13 cellular contexts compared by ENCODE assay signal in the genomic region with DNA sequence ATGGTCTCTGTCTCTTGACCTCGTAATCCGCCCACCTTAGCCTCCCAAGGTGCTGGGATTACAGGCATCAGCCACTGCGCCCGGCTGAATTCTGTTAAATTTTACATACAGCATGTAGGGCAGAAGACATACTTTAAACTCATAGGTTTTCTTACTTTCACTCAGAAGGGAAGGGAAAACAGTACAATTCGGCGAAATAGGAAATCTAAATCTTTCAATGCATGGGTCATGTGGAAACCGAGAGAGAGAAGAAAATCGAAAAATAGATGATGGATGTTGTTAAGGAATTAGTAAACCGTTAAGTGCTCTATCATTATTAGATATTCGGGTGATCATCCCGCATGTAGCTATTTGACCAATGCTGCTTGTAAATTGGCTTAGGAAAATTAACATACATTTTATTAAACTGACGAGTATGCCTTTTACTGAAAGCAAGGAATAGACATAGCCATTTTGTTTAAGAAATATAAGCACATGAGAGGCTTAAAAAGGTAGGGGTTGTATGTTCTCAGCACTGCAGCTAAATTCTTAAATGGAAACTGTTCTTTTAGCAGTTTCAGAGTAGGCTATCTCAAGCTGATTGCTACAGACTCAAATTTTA.
DNase-seq lines count a peak whose midpoint lies in the region; ATAC-seq and TF ChIP-seq lines count a peak whose summit lies in the region.
"Had no signal": no experiment of that assay in that cellular context is flagged by ENCODE, and none has a peak within 500 bp of the region (broad histone marks: within the 10 kb centered on the region; RNA-seq: fewer than 3 reads in every experiment).

No MANE protein-coding gene starts in this region.

- H3K4me2 ChIP-seq in neuronal stem cell (ENCODE audit: insufficient read depth, low read length, poor library complexity, severe bottlenecking) = no peak overlapping the region

- H3K36me3 Mint-ChIP-seq in CD8-positive, alpha-beta memory T cell = no peaks in the 10 kb centered on the region
- H3K36me3 Mint-ChIP-seq: stimulated activated naive B cell treated with anti-CD40 and anti-IgM and Interleukin-4, amounts not matched to agents 10 μg/mL and 1 μg/mL and 100 μg/mL, for 72 hours had no signal

- H3K79me1 ChIP-seq in neuronal stem cell (ENCODE audit: low read depth, low read length) = no peaks in the 10 kb centered on the region

- H2AK5ac ChIP-seq in neuronal stem cell (ENCODE audit: low read depth, low read length) = no peak overlapping the region

- no peak overlapping the region for H2BK15ac ChIP-seq in neuronal stem cell (ENCODE audit: low read length)

- no peak overlapping the region for H3K23ac ChIP-seq in neuronal stem cell (ENCODE audit: low read depth, low read length, poor library complexity)

- no peak overlapping the region for H2BK120ac ChIP-seq in neuronal stem cell (ENCODE audit: low read depth, low read length)

- intact Hi-C loops in psoas muscle (cut with DNase I) = no loop called here

- H3K27ac Mint-ChIP-seq in CD8-positive, alpha-beta memory T cell = no peak overlapping the region
- H3K27ac Mint-ChIP-seq: activated CD4-positive, alpha-beta T cell treated with anti-CD3 and anti-CD28 coated beads, Interleukin-2, amount 10 ng/mL, durations not matched to agents 7 days and 5 days; stimulated activated naive B cell treated with anti-CD40 and anti-IgM and Interleukin-4, amounts not matched to agents 10 μg/mL and 1 μg/mL and 100 μg/mL, for 72 hours had no signal

- H3K9ac ChIP-seq in neuronal stem cell (ENCODE audit: low read depth, low read length, poor library complexity) = no peak overlapping the region

- no peaks in the 10 kb centered on the region for H3K27me3 ChIP-seq in CD8-positive, alpha-beta memory T cell (ENCODE audit: insufficient read depth, low read length, poor library complexity, severe bottlenecking)
- H3K27me3 ChIP-seq in RWPE2 (ENCODE audit: insufficient read depth, poor library complexity, severe bottlenecking) (no peaks in the 10 kb centered on the region), psoas muscle (ENCODE audit: insufficient read depth in 3 of 3, low read length in 2 of 3) (no peaks in the 10 kb centered on the region), neuronal stem cell (ENCODE audit: control insufficient read depth in 3 of 3, insufficient read depth in 3 of 3, low read depth in 1 of 3, low read length in 3 of 3) (no peaks in the 10 kb centered on the region)

- H3K36me3 ChIP-seq in CD8-positive, alpha-beta memory T cell (ENCODE audit: insufficient read depth, low read length) = no peaks in the 10 kb centered on the region
- H3K36me3 ChIP-seq in RWPE2 (ENCODE audit: low read depth) (no peaks in the 10 kb centered on the region), psoas muscle (ENCODE audit: insufficient read depth in 1 of 2, low read depth in 1 of 2) (no peaks in the 10 kb centered on the region), neuronal stem cell (replicated peaks in 1 of 2; ENCODE audit: control insufficient read depth in 2 of 2, insufficient read depth in 2 of 2, low read length in 2 of 2) (no peaks in the 10 kb centered on the region)

- H3K9me3 ChIP-seq in CD8-positive, alpha-beta memory T cell (ENCODE audit: low read length) = no peaks in the 10 kb centered on the region
- H3K9me3 ChIP-seq in RWPE2 (ENCODE audit: severe bottlenecking) = no peaks in the 10 kb centered on the region
- H3K9me3 ChIP-seq in psoas muscle = no peaks in the 10 kb centered on the region
- no peaks in the 10 kb centered on the region for H3K9me3 ChIP-seq in neuronal stem cell (replicated peaks in 1 of 2; ENCODE audit: control insufficient read depth in 2 of 2, insufficient read depth in 1 of 2, low read depth in 1 of 2, low read length in 2 of 2)

- no peaks in the 10 kb centered on the region for H3K9me3 Mint-ChIP-seq in CD8-positive, alpha-beta memory T cell
- H3K9me3 Mint-ChIP-seq: activated CD4-positive, alpha-beta T cell treated with anti-CD3 and anti-CD28 coated beads, Interleukin-2, amount 10 ng/mL, durations not matched to agents 7 days and 5 days; neural crest cell; stimulated activated naive B cell treated with anti-CD40 and anti-IgM and Interleukin-4, amounts not matched to agents 10 μg/mL and 1 μg/mL and 100 μg/mL, for 72 hours had no signal

- no peaks in the 10 kb centered on the region for H3K4me1 ChIP-seq in CD8-positive, alpha-beta memory T cell (ENCODE audit: insufficient read depth, low read length)
- H3K4me1 ChIP-seq in RWPE2 (ENCODE audit: insufficient read depth, poor library complexity, severe bottlenecking) (peaks cover 41% of the 10 kb centered on the region), psoas muscle (peaks cover 20% of the 10 kb centered on the region), neuronal stem cell (ENCODE audit: control insufficient read depth in 2 of 2, insufficient read depth in 1 of 2, low read depth in 1 of 2, low read length in 2 of 2) (peaks cover 11 to 19% of the 10 kb centered on the region in 2 donors)

- no peak overlapping the region for H2BK12ac ChIP-seq in neuronal stem cell (ENCODE audit: low read length)

- H3K27me3 Mint-ChIP-seq in CD8-positive, alpha-beta memory T cell = peaks cover 4 to 14% of the 10 kb centered on the region in 2 donors
- H3K27me3 Mint-ChIP-seq: activated CD4-positive, alpha-beta T cell treated with anti-CD3 and anti-CD28 coated beads, Interleukin-2, amount 10 ng/mL, durations not matched to agents 7 days and 5 days; stimulated activated naive B cell treated with anti-CD40 and anti-IgM and Interleukin-4, amounts not matched to agents 10 μg/mL and 1 μg/mL and 100 μg/mL, for 72 hours had no signal

- H2BK5ac ChIP-seq in neuronal stem cell (ENCODE audit: low read length) = no peak overlapping the region

- WGBS in psoas muscle, 3 donors = 85 to 89% (median 88%) methylated on average over 12 of the region's 12 CpGs
- 100% methylated on average over 2 to 3 of the region's 12 CpGs for WGBS in neuronal stem cell (ENCODE audit: extremely low coverage in 2 of 2, insufficient read length in 2 of 2, insufficient replicate concordance in 1 of 2), 2 donors

- H4K91ac ChIP-seq in neuronal stem cell (ENCODE audit: low read depth, low read length, poor library complexity) = no peak overlapping the region

- TF ChIP-seq CTCF in RWPE2 (IDR thresholded peaks at IDR 0.05; ENCODE audit: poor library complexity, severe bottlenecking) (no peak), coronary artery (IDR thresholded peaks at IDR 0.05) (no peak), psoas muscle (IDR thresholded peaks at IDR 0.05) (no peak), omental fat pad (IDR thresholded peaks at IDR 0.05) (no peak)

- H4K8ac ChIP-seq in neuronal stem cell (ENCODE audit: low read depth, low read length) = no peak overlapping the region

- H3K4me1 Mint-ChIP-seq in CD8-positive, alpha-beta memory T cell = no peaks in the 10 kb centered on the region
- H3K4me1 Mint-ChIP-seq: activated CD4-positive, alpha-beta T cell treated with anti-CD3 and anti-CD28 coated beads, Interleukin-2, amount 10 ng/mL, durations not matched to agents 7 days and 5 days; stimulated activated naive B cell treated with anti-CD40 and anti-IgM and Interleukin-4, amounts not matched to agents 10 μg/mL and 1 μg/mL and 100 μg/mL, for 72 hours had no signal

- H2AFZ ChIP-seq in neuronal stem cell (ENCODE audit: low read length) = no peak overlapping the region

- H3K4me3 ChIP-seq in CD8-positive, alpha-beta memory T cell (ENCODE audit: low read length) = no peak overlapping the region
- H3K4me3 ChIP-seq in RWPE2 (ENCODE audit: severe bottlenecking) (no peak overlapping the region), coronary artery (peak overlapping the region; percentile 51), psoas muscle (peak overlapping the region; percentile 29), neuronal stem cell (ENCODE audit: low read length in 2 of 2) (no peak overlapping the region)

- no peak for DNase-seq in CD8-positive, alpha-beta memory T cell
- no peak for DNase-seq in RWPE2 (ENCODE audit: low spot score)
- no peak for DNase-seq in coronary artery (ENCODE audit: low spot score)
- DNase-seq in psoas muscle = no peak
- DNase-seq in neuronal stem cell (ENCODE audit: low spot score) = no peak
- no peak for DNase-seq in omental fat pad (ENCODE audit: low spot score)
- DNase-seq: activated CD4-positive, alpha-beta T cell treated with anti-CD3 and anti-CD28 coated beads, Interleukin-2, amount 10 ng/mL, durations not matched to agents 7 days and 5 days; activated T-cell treated with anti-CD3 and anti-CD28 coated beads, Interleukin-2, amount 50 U/mL, for 1 hour; DMS79 treated with DMSO at 0.1 percent for 48 hours; stimulated activated naive B cell treated with anti-CD40 and anti-IgM and Interleukin-4, amounts not matched to agents 10 μg/mL and 1 μg/mL and 100 μg/mL, for 72 hours had no signal

- H3K4me3 Mint-ChIP-seq in CD8-positive, alpha-beta memory T cell = no peak overlapping the region
- H3K4me3 Mint-ChIP-seq: activated CD4-positive, alpha-beta T cell treated with anti-CD3 and anti-CD28 coated beads, Interleukin-2, amount 10 ng/mL, durations not matched to agents 7 days and 5 days; neural crest cell; stimulated activated naive B cell treated with anti-CD40 and anti-IgM and Interleukin-4, amounts not matched to agents 10 μg/mL and 1 μg/mL and 100 μg/mL, for 72 hours had no signal

- H3K14ac ChIP-seq in neuronal stem cell (ENCODE audit: low read length) = no peak overlapping the region

- POLR2A ChIA-PET in CD8-positive, alpha-beta memory T cell (lab: Charles Lee) = no interaction called here

- no peak overlapping the region for H3K18ac ChIP-seq in neuronal stem cell (ENCODE audit: low read length)

- H3K27ac ChIP-seq in CD8-positive, alpha-beta memory T cell (ENCODE audit: low read depth, low read length) = peak overlapping the region; percentile 6
- H3K27ac ChIP-seq in RWPE2 (ENCODE audit: poor library complexity, severe bottlenecking) = peak overlapping the region; percentile 93
- H3K27ac ChIP-seq in coronary artery = peak overlapping the region in 1 of 2 donors; percentile 33
- peak overlapping the region; percentile 79 for H3K27ac ChIP-seq in psoas muscle
- no peak overlapping the region for H3K27ac ChIP-seq in neuronal stem cell (replicated peaks; ENCODE audit: low read length)

- ATAC-seq in RWPE2 (ENCODE audit: low read depth) (peak; percentile 11), psoas muscle (no peak), GM21367 (IDR thresholded peaks at IDR 0.05; ENCODE audit: unreplicated experiment) (no peak), GM18498 (IDR thresholded peaks at IDR 0.05; ENCODE audit: unreplicated experiment) (no peak), omental fat pad (ENCODE audit: low FRiP score) (no peak)
- ATAC-seq: stimulated activated naive B cell treated with anti-CD40 and anti-IgM and Interleukin-4, amounts not matched to agents 10 μg/mL and 1 μg/mL and 100 μg/mL, for 72 hours had no signal

- no peak overlapping the region for H3K4ac ChIP-seq in neuronal stem cell (ENCODE audit: low read length)

- CTCF ChIA-PET in CD8-positive, alpha-beta memory T cell (lab: Charles Lee) = no interaction called here

Comparison
In these comparisons a context has a peak if more than half of its experiments do, and no peak if none do; other contexts are left out.
1. H3K4me3 ChIP-seq: peak in coronary artery (single experiment) and psoas muscle (single experiment); none in CD8-positive, alpha-beta memory T cell (single experiment), RWPE2 (single experiment) and neuronal stem cell (0 of 2).